14 cellular contexts compared by ENCODE assay signal in the genomic region with DNA sequence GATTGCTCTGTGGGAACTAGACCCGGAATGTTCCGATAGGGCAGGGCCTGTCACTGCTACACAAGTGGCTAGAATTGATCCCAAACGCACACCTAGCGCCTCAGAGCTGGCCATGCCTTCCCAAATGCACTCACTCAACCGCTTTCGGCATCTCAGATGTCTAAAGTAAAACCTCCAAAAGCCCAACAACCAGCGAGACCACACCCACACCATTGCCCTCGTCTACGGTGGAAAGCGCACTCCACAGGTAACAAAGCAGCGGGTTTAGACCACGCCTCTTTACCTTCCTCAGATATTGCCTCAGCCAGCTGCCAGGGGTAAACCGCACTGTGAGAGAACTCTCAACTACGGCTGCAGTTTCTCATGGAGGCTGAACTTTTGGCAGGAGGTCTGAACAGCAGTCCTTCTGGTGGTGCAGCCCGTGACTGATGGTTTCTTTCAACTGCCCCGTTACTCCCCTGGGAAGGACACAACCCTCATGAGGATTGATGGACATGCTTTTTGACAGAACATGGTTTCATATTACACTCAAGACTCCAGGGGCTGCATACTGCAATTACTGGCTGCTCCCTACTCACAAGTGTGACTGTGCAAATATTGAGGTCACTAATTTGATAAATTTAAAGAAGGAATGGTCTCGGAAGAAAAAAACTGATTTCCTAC. TPM values are rescaled to one million over a fixed set of nuclear protein-coding genes. Genes with fewer than 3 reads are reported as not detected.
DNase-seq lines count a peak whose midpoint lies in the region; ATAC-seq and TF ChIP-seq lines count a peak whose summit lies in the region.
"Had no signal": no experiment of that assay in that cellular context is flagged by ENCODE, and none has a peak within 500 bp of the region (broad histone marks: within the 10 kb centered on the region; RNA-seq: fewer than 3 reads in every experiment).

No MANE protein-coding gene starts in this region.

- H3K4me1 Mint-ChIP-seq in stimulated activated naive B cell treated with anti-CD40 and anti-IgM and Interleukin-4, amounts not matched to agents 10 μg/mL and 1 μg/mL and 100 μg/mL, for 72 hours, result peaks cover 38 to 74% of the 10 kb centered on the region in 2 donors

- H3K27ac Mint-ChIP-seq in activated naive CD4-positive, alpha-beta T cell treated with anti-CD3 and anti-CD28 coated beads, Interleukin-2, amount 50 U/mL, for 72 hours, result peak overlapping the region; percentile 5 to 42
- peak overlapping the region; percentile 90 for H3K27ac Mint-ChIP-seq in stimulated activated naive B cell treated with anti-CD40 and anti-IgM and Interleukin-4, amounts not matched to agents 10 μg/mL and 1 μg/mL and 100 μg/mL, for 72 hours

- H4K20me1 ChIP-seq in OCI-LY3 (ENCODE audit: insufficient read depth, low read length), result peaks cover 98% of the 10 kb centered on the region

- peaks cover 38% of the 10 kb centered on the region for H3K36me3 ChIP-seq in OCI-LY3 (replicated peaks; ENCODE audit: low read depth, low read length)

- no peak overlapping the region for H2AFZ ChIP-seq in OCI-LY3 (ENCODE audit: low read depth, low read length)

- H3K36me3 Mint-ChIP-seq in activated naive CD4-positive, alpha-beta T cell treated with anti-CD3 and anti-CD28 coated beads, Interleukin-2, amount 50 U/mL, for 72 hours, result peaks cover 14 to 29% of the 10 kb centered on the region in 2 donors
- peaks cover 29 to 46% of the 10 kb centered on the region in 2 donors for H3K36me3 Mint-ChIP-seq in stimulated activated naive B cell treated with anti-CD40 and anti-IgM and Interleukin-4, amounts not matched to agents 10 μg/mL and 1 μg/mL and 100 μg/mL, for 72 hours

- no peak for ATAC-seq in activated naive CD4-positive, alpha-beta T cell treated with anti-CD3 and anti-CD28 coated beads, Interleukin-2, amount 50 U/mL, for 72 hours
- ATAC-seq in HG03442 (IDR thresholded peaks at IDR 0.05; ENCODE audit: unreplicated experiment), result peak; percentile 44
- peak; percentile 63 to 74 for ATAC-seq in stimulated activated naive B cell treated with anti-CD40 and anti-IgM and Interleukin-4, amounts not matched to agents 10 μg/mL and 1 μg/mL and 100 μg/mL, for 72 hours (replicated peaks)

- H3K79me2 ChIP-seq in OCI-LY3 (ENCODE audit: low read length), result peaks cover 97% of the 10 kb centered on the region

- peak overlapping the region; percentile 19 to 46 for H3K4me3 Mint-ChIP-seq in stimulated activated naive B cell treated with anti-CD40 and anti-IgM and Interleukin-4, amounts not matched to agents 10 μg/mL and 1 μg/mL and 100 μg/mL, for 72 hours

- no peaks in the 10 kb centered on the region for H3K27me3 Mint-ChIP-seq in stimulated activated naive B cell treated with anti-CD40 and anti-IgM and Interleukin-4, amounts not matched to agents 10 μg/mL and 1 μg/mL and 100 μg/mL, for 72 hours

- H3K4me3 ChIP-seq in OCI-LY3 (ENCODE audit: low read length), result peak overlapping the region; percentile 14; the same call in 1 of the 2 replicates
- H3K4me3 ChIP-seq: coronary artery had no signal

- H3K4me1 ChIP-seq in OCI-LY3 (ENCODE audit: low read length), result peaks cover 27% of the 10 kb centered on the region

- peak overlapping the region; percentile 62 for H3K4me2 ChIP-seq in OCI-LY3 (ENCODE audit: low read length)

- H3K9ac ChIP-seq in OCI-LY3 (ENCODE audit: low read length), result no peak overlapping the region

- no peak for TF ChIP-seq CTCF in OCI-LY3 (IDR thresholded peaks at IDR 0.05; ENCODE audit: low read depth, low read length)

- DNase-seq in activated naive CD4-positive, alpha-beta T cell treated with anti-CD3 and anti-CD28 coated beads, Interleukin-2, amount 50 U/mL, for 72 hours (ENCODE audit: low spot score in 2 of 2), result no peak
- DNase-seq in activated naive CD4-positive, alpha-beta T cell treated with anti-CD3 and anti-CD28 coated beads, Interleukin-2, amount 50 U/mL, for 16 hours, result no peak
- DNase-seq in stimulated activated naive B cell treated with anti-CD40 and anti-IgM and Interleukin-4, amounts not matched to agents 10 μg/mL and 1 μg/mL and 100 μg/mL, for 72 hours, result peak; percentile 57
- DNase-seq in dermis blood vessel endothelial cell (no peak), D341Med (ENCODE audit: low spot score) (no peak), HUDEP-2 (lab: John Stamatoyannopoulos, UW; ENCODE audit: unreplicated experiment in 76 of 76) (no peak)
- DNase-seq: midbrain, NCI-H1048 had no signal

- no peak overlapping the region for H3K27ac ChIP-seq in OCI-LY3 (ENCODE audit: low read length)
- H3K27ac ChIP-seq: coronary artery had no signal

- H3K9me3 ChIP-seq in OCI-LY3 (ENCODE audit: insufficient read depth, low read length), result no peaks in the 10 kb centered on the region

- H3K27me3 ChIP-seq in OCI-LY3 (ENCODE audit: low read depth, low read length), result no peaks in the 10 kb centered on the region

- no peaks in the 10 kb centered on the region for H3K9me3 Mint-ChIP-seq in activated naive CD4-positive, alpha-beta T cell treated with anti-CD3 and anti-CD28 coated beads, Interleukin-2, amount 50 U/mL, for 72 hours
- no peaks in the 10 kb centered on the region for H3K9me3 Mint-ChIP-seq in stimulated activated naive B cell treated with anti-CD40 and anti-IgM and Interleukin-4, amounts not matched to agents 10 μg/mL and 1 μg/mL and 100 μg/mL, for 72 hours

RNA-seq across cellular contexts. Expression of gene USP7, which starts 34.5 kb away (rescaled TPM):
- 100 to 1,000 TPM; 154 to 171 TPM for total RNA-seq in activated naive CD4-positive, alpha-beta T cell treated with anti-CD3 and anti-CD28 coated beads, Interleukin-2, amount 50 U/mL, for 72 hours
- total RNA-seq in dermis blood vessel endothelial cell, result 61.3 and 72.1 TPM in 2 replicates

RNA-seq across cellular contexts. Expression of gene LITAFD, which starts 47.1 kb away (rescaled TPM):
- total RNA-seq in activated naive CD4-positive, alpha-beta T cell treated with anti-CD3 and anti-CD28 coated beads, Interleukin-2, amount 50 U/mL, for 72 hours, result not detected
- total RNA-seq in dermis blood vessel endothelial cell, result not detected in 2 replicates
- total RNA-seq: HT1080; OCI-LY7; T-helper 1 cell treated with Interleukin-12 subunit alpha and Interleukin-12 subunit beta and Interleukin-4 antibody, amounts not matched to agents 30 ng/mL and 1 ng/mL, for 36 hours had no signal

Comparison
In these comparisons a context has a peak if more than half of its experiments do, and no peak if none do; other contexts are left out.
1. ATAC-seq: peak in HG03442 (single experiment) and stimulated activated naive B cell treated with anti-CD40 and anti-IgM and Interleukin-4, amounts not matched to agents 10 μg/mL and 1 μg/mL and 100 μg/mL, for 72 hours (2 of 2); none in activated naive CD4-positive, alpha-beta T cell treated with anti-CD3 and anti-CD28 coated beads, Interleukin-2, amount 50 U/mL, for 72 hours (0 of 2).